ENCODE assay signal across 9 cellular contexts in genomic region chr13:102869948-102870676, GRCh38. TPM values are rescaled to one million over a fixed set of nuclear protein-coding genes. Genes with fewer than 3 reads are reported as not detected.
A peak's percentile ranks its signal among the peaks of the same experiment; 100 is the strongest.
DNase-seq lines count a peak whose midpoint lies in the region; ATAC-seq and TF ChIP-seq lines count a peak whose summit lies in the region.
"Had no signal": no experiment of that assay in that cellular context is flagged by ENCODE, and none has a peak within 500 bp of the region (broad histone marks: within the 10 kb centered on the region; RNA-seq: fewer than 3 reads in every experiment).

No MANE protein-coding gene starts in this region.

- no peak overlapping the region for H3K4me3 Mint-ChIP-seq in activated CD4-positive, alpha-beta memory T cell treated with anti-CD3 and anti-CD28 coated beads for 36 hours
- H3K4me3 Mint-ChIP-seq in activated CD4-positive, alpha-beta memory T cell treated with anti-CD3 and anti-CD28 coated beads, Interleukin-2, amount 10 ng/mL, durations not matched to agents 7 days and 5 days: no peak overlapping the region
- no peak overlapping the region for H3K4me3 Mint-ChIP-seq in activated naive CD8-positive, alpha-beta T cell treated with anti-CD3 and anti-CD28 coated beads, Interleukin-2, amount 10 ng/mL, durations not matched to agents 7 days and 5 days

- no peak overlapping the region for H3K27ac ChIP-seq in esophagus muscularis mucosa (replicated peaks in 1 of 4)
- H3K27ac ChIP-seq in hepatocyte: no peak overlapping the region
- H3K27ac ChIP-seq: BLaER1 had no signal

- TF ChIP-seq CTCF in esophagus muscularis mucosa (IDR thresholded peaks at IDR 0.05) (no peak), hepatocyte (IDR thresholded peaks at IDR 0.05; ENCODE audit: poor library complexity) (no peak)

- CTCF ChIA-PET in activated CD4-positive, alpha-beta memory T cell treated with anti-CD3 and anti-CD28 coated beads for 36 hours (lab: Charles Lee): interaction anchor here (0.6 to 2.1 kb wide), 36 partner anchors 8 to 1726 kb away, joined by 3 to 24 read pairs (median 4); partner anchors contain the start of gene ERCC5
- CTCF ChIA-PET in activated CD4-positive, alpha-beta memory T cell treated with anti-CD3 and anti-CD28 coated beads, Interleukin-2, amount 10 ng/mL, durations not matched to agents 7 days and 5 days (lab: Charles Lee): interaction anchor here (0.6 to 2.2 kb wide), 27 partner anchors 8 to 475 kb away, joined by 3 to 22 read pairs (median 4); partner anchors contain the start of gene ERCC5

- no peak for DNase-seq in activated CD4-positive, alpha-beta memory T cell treated with anti-CD3 and anti-CD28 coated beads for 36 hours
- no peak for DNase-seq in activated CD4-positive, alpha-beta memory T cell treated with anti-CD3 and anti-CD28 coated beads, Interleukin-2, amount 10 ng/mL, durations not matched to agents 7 days and 5 days
- DNase-seq in activated naive CD8-positive, alpha-beta T cell treated with anti-CD3 and anti-CD28 coated beads, Interleukin-2, amount 10 ng/mL, durations not matched to agents 7 days and 5 days: no peak
- DNase-seq in esophagus muscularis mucosa (ENCODE audit: extremely low spot score): no peak
- no peak for DNase-seq in hepatocyte (ENCODE audit: low spot score)
- DNase-seq in dermis blood vessel endothelial cell: no peak

- H3K9me2 ChIP-seq in hepatocyte (replicated peaks; ENCODE audit: insufficient read depth): no peaks in the 10 kb centered on the region

- H3K27me3 ChIP-seq in skeletal muscle satellite cell (ENCODE audit: control insufficient read depth, insufficient read depth, low read length): no peaks in the 10 kb centered on the region
- no peaks in the 10 kb centered on the region for H3K27me3 ChIP-seq in esophagus muscularis mucosa
- H3K27me3 ChIP-seq in hepatocyte: no peaks in the 10 kb centered on the region
- H3K27me3 ChIP-seq: BLaER1 had no signal

- H2AFZ ChIP-seq in hepatocyte: no peak overlapping the region

- TF ChIP-seq POLR2A in esophagus muscularis mucosa (IDR thresholded peaks at IDR 0.05; ENCODE audit: low read depth): no peak

- no peaks in the 10 kb centered on the region for H4K20me1 ChIP-seq in hepatocyte (ENCODE audit: insufficient read depth, poor library complexity, severe bottlenecking)

- H3K36me3 ChIP-seq in skeletal muscle satellite cell (ENCODE audit: insufficient read depth, low read length) (peaks cover 69% of the 10 kb centered on the region), esophagus muscularis mucosa (peaks cover 32 to 83% (median 61%) of the 10 kb centered on the region in 4 donors), hepatocyte (replicated peaks; ENCODE audit: insufficient read depth, low read depth) (no peaks in the 10 kb centered on the region)

- H3K9me3 ChIP-seq in skeletal muscle satellite cell (replicated peaks; ENCODE audit: low read length) (no peaks in the 10 kb centered on the region), esophagus muscularis mucosa (no peaks in the 10 kb centered on the region), hepatocyte (ENCODE audit: low read depth) (no peaks in the 10 kb centered on the region)
- H3K9me3 ChIP-seq: BLaER1 had no signal

- peak; percentile 6 for ATAC-seq in HG02981 (IDR thresholded peaks at IDR 0.05; ENCODE audit: unreplicated experiment)
- ATAC-seq in activated naive CD8-positive, alpha-beta T cell treated with anti-CD3 and anti-CD28 coated beads, Interleukin-2, amount 10 ng/mL, durations not matched to agents 7 days and 5 days (ENCODE audit: low read depth): peak; percentile 13

- TF ChIP-seq EP300 in esophagus muscularis mucosa (IDR thresholded peaks at IDR 0.05): no peak

- POLR2A ChIA-PET in activated CD4-positive, alpha-beta memory T cell treated with anti-CD3 and anti-CD28 coated beads for 36 hours (lab: Charles Lee): no interaction called here
- POLR2A ChIA-PET in activated CD4-positive, alpha-beta memory T cell treated with anti-CD3 and anti-CD28 coated beads, Interleukin-2, amount 10 ng/mL, durations not matched to agents 7 days and 5 days (lab: Charles Lee): interaction anchor here (1.3 to 1.6 kb wide), 4 partner anchors 15 to 278 kb away, joined by 3 to 9 read pairs (median 4); partner anchors contain the start of gene ERCC5
- POLR2A ChIA-PET in activated naive CD8-positive, alpha-beta T cell treated with anti-CD3 and anti-CD28 coated beads, Interleukin-2, amount 10 ng/mL, durations not matched to agents 7 days and 5 days (lab: Charles Lee): interaction anchor here (0.7 kb wide), 1 partner anchor 278 kb away, joined by 4 read pairs; no protein-coding TSS in a partner anchor

- no peaks in the 10 kb centered on the region for H3K9me3 Mint-ChIP-seq in activated CD4-positive, alpha-beta memory T cell treated with anti-CD3 and anti-CD28 coated beads for 36 hours
- H3K9me3 Mint-ChIP-seq in activated CD4-positive, alpha-beta memory T cell treated with anti-CD3 and anti-CD28 coated beads, Interleukin-2, amount 10 ng/mL, durations not matched to agents 7 days and 5 days: no peaks in the 10 kb centered on the region
- H3K9me3 Mint-ChIP-seq in activated naive CD8-positive, alpha-beta T cell treated with anti-CD3 and anti-CD28 coated beads, Interleukin-2, amount 10 ng/mL, durations not matched to agents 7 days and 5 days: no peaks in the 10 kb centered on the region

- H3K4me3 ChIP-seq in skeletal muscle satellite cell (ENCODE audit: low read length): no peak overlapping the region
- no peak overlapping the region for H3K4me3 ChIP-seq in esophagus muscularis mucosa
- no peak overlapping the region for H3K4me3 ChIP-seq in hepatocyte
- H3K4me3 ChIP-seq: BLaER1 had no signal

- 58% methylated on average over 5 of the region's 5 CpGs for WGBS in esophagus muscularis mucosa
- WGBS in hepatocyte (ENCODE audit: low lambda C conversion rate, missing lambda C conversion rate): 61% methylated on average over 5 of the region's 5 CpGs

- intact Hi-C loops in activated CD4-positive, alpha-beta memory T cell treated with anti-CD3 and anti-CD28 coated beads for 36 hours (cut with micrococcal nuclease): no loop called here
- intact Hi-C loops in esophagus muscularis mucosa (cut with DNase I): no loop called here

- peak overlapping the region; percentile 25 for H3K9ac ChIP-seq in skeletal muscle satellite cell (ENCODE audit: low read depth, low read length)
- H3K9ac ChIP-seq: BLaER1 had no signal

- no peak overlapping the region for H3K4me2 ChIP-seq in skeletal muscle satellite cell (ENCODE audit: low read length)
- no peak overlapping the region for H3K4me2 ChIP-seq in hepatocyte
- H3K4me2 ChIP-seq: BLaER1 had no signal

- H3K4me1 ChIP-seq in skeletal muscle satellite cell (ENCODE audit: control insufficient read depth, insufficient read depth, low read length): peaks cover 43% of the 10 kb centered on the region
- H3K4me1 ChIP-seq in esophagus muscularis mucosa: peaks cover 10 to 14% (median 11%) of the 10 kb centered on the region in 4 donors
- no peaks in the 10 kb centered on the region for H3K4me1 ChIP-seq in hepatocyte (ENCODE audit: insufficient read depth)
- H3K4me1 ChIP-seq: BLaER1 had no signal

- peak overlapping the region; percentile 18 for H3K27ac Mint-ChIP-seq in activated CD4-positive, alpha-beta memory T cell treated with anti-CD3 and anti-CD28 coated beads for 36 hours
- H3K27ac Mint-ChIP-seq in activated CD4-positive, alpha-beta memory T cell treated with anti-CD3 and anti-CD28 coated beads, Interleukin-2, amount 10 ng/mL, durations not matched to agents 7 days and 5 days: no peak overlapping the region
- H3K27ac Mint-ChIP-seq in activated naive CD8-positive, alpha-beta T cell treated with anti-CD3 and anti-CD28 coated beads, Interleukin-2, amount 10 ng/mL, durations not matched to agents 7 days and 5 days: peak overlapping the region; percentile 18

- H3K4me1 Mint-ChIP-seq in activated CD4-positive, alpha-beta memory T cell treated with anti-CD3 and anti-CD28 coated beads for 36 hours (ENCODE audit: low read depth): peaks cover 26% of the 10 kb centered on the region
- peaks cover 31% of the 10 kb centered on the region for H3K4me1 Mint-ChIP-seq in activated CD4-positive, alpha-beta memory T cell treated with anti-CD3 and anti-CD28 coated beads, Interleukin-2, amount 10 ng/mL, durations not matched to agents 7 days and 5 days
- H3K4me1 Mint-ChIP-seq in activated naive CD8-positive, alpha-beta T cell treated with anti-CD3 and anti-CD28 coated beads, Interleukin-2, amount 10 ng/mL, durations not matched to agents 7 days and 5 days: peaks cover 10% of the 10 kb centered on the region

- peaks cover 45% of the 10 kb centered on the region for H3K36me3 Mint-ChIP-seq in activated CD4-positive, alpha-beta memory T cell treated with anti-CD3 and anti-CD28 coated beads for 36 hours
- peaks cover 61% of the 10 kb centered on the region for H3K36me3 Mint-ChIP-seq in activated CD4-positive, alpha-beta memory T cell treated with anti-CD3 and anti-CD28 coated beads, Interleukin-2, amount 10 ng/mL, durations not matched to agents 7 days and 5 days (ENCODE audit: low read depth)
- peaks cover 26% of the 10 kb centered on the region for H3K36me3 Mint-ChIP-seq in activated naive CD8-positive, alpha-beta T cell treated with anti-CD3 and anti-CD28 coated beads, Interleukin-2, amount 10 ng/mL, durations not matched to agents 7 days and 5 days

- H3K27me3 Mint-ChIP-seq in activated CD4-positive, alpha-beta memory T cell treated with anti-CD3 and anti-CD28 coated beads for 36 hours: no peaks in the 10 kb centered on the region
- no peaks in the 10 kb centered on the region for H3K27me3 Mint-ChIP-seq in activated CD4-positive, alpha-beta memory T cell treated with anti-CD3 and anti-CD28 coated beads, Interleukin-2, amount 10 ng/mL, durations not matched to agents 7 days and 5 days
- no peaks in the 10 kb centered on the region for H3K27me3 Mint-ChIP-seq in activated naive CD8-positive, alpha-beta T cell treated with anti-CD3 and anti-CD28 coated beads, Interleukin-2, amount 10 ng/mL, durations not matched to agents 7 days and 5 days

- peaks cover 2% of the 10 kb centered on the region for H3K79me2 ChIP-seq in hepatocyte

RNA-seq across cellular contexts. Expression of gene ERCC5, which starts 24.3 kb away (rescaled TPM):
- 10 to 100 TPM; 53.6 to 63.5 TPM for total RNA-seq in activated CD4-positive, alpha-beta memory T cell treated with anti-CD3 and anti-CD28 coated beads for 36 hours
- total RNA-seq in activated CD4-positive, alpha-beta memory T cell treated with anti-CD3 and anti-CD28 coated beads, Interleukin-2, amount 10 ng/mL, durations not matched to agents 7 days and 5 days: 10 to 100 TPM; 82.3 to 89.9 TPM
- total RNA-seq in activated naive CD8-positive, alpha-beta T cell treated with anti-CD3 and anti-CD28 coated beads, Interleukin-2, amount 10 ng/mL, durations not matched to agents 7 days and 5 days: 100 to 1,000 TPM; 102 to 111 TPM
- 71.4 and 76.6 TPM in 2 replicates for total RNA-seq in skeletal muscle satellite cell (2012; rRNA removed)
- 10 to 100 TPM; 36.1 to 61.0 (median 44.0) TPM for total RNA-seq in esophagus muscularis mucosa
- total RNA-seq in hepatocyte: 58.7 and 67.1 TPM in 2 replicates
- 31.3 and 34.4 TPM in 2 replicates for polyA plus RNA-seq in hepatocyte
- total RNA-seq in dermis blood vessel endothelial cell: 51.9 and 54.9 TPM in 2 replicates
